In genomic region chr12:131710464-131711457, GRCh38 we compare ENCODE assay signal across 1 cellular context.
TF ChIP-seq lines count a peak whose summit lies in the region.

Gene SFSWAP (plus strand): TSS chr12:131711090. CDS start chr12:131711230, 140 bp downstream.

TF ChIP-seq in GM12878, 131 proteins besides CTCF, POLR2A, EP300 and RAD21 (continued from another document and continues in another):
- TF ChIP-seq MAX (IDR thresholded peaks at IDR 0.05; ENCODE audit: low read depth, low read length) (peak; percentile 91), MXI1 (IDR thresholded peaks at IDR 0.05; ENCODE audit: low read depth, low read length) (peak; percentile 95), REST (IDR thresholded peaks at IDR 0.05; ENCODE audit: low read depth, low read length) (no peak; the same call in 1 of the 2 replicates), TAF1 (IDR thresholded peaks at IDR 0.05; ENCODE audit: borderline replicate concordance, low read depth, low read length) (peak; percentile 94), NFXL1 (IDR thresholded peaks at IDR 0.05; ENCODE audit: borderline replicate concordance) (no peak), RUNX3 (IDR thresholded peaks at IDR 0.05; ENCODE audit: low read length) (peak; percentile 87), NFIC (IDR thresholded peaks at IDR 0.05; ENCODE audit: low read depth, low read length) (peak; percentile 67; the same call in 1 of the 2 replicates), CBFB (IDR thresholded peaks at IDR 0.05; ENCODE audit: low read depth) (0 out of 2 replicates have a peak, but pooled peaks have one; percentile 34), GABPA (IDR thresholded peaks at IDR 0.05; ENCODE audit: low read depth) (peak; percentile 100), GATAD2B (conservative IDR thresholded peaks at IDR 0.05; ENCODE audit: low read depth) (no peak; the same call in none of the 2 replicates), CREM (IDR thresholded peaks at IDR 0.05; ENCODE audit: low read depth) (peak; percentile 82), E2F4 (IDR thresholded peaks at IDR 0.05; ENCODE audit: low read depth, low read length) (0 out of 2 replicates have a peak, but pooled peaks have one; percentile 34), NR2C1 (IDR thresholded peaks at IDR 0.05) (peak; percentile 83), MEF2A (IDR thresholded peaks at IDR 0.05; ENCODE audit: insufficient read depth, low read depth, low read length) (no peak), TARDBP (IDR thresholded peaks at IDR 0.05; ENCODE audit: borderline replicate concordance) (no peak), MLLT1 (IDR thresholded peaks at IDR 0.05) (peak; percentile 76), EED (IDR thresholded peaks at IDR 0.05; ENCODE audit: low read depth) (no peak), SMARCA5 (IDR thresholded peaks at IDR 0.05) (peak; percentile 19; the same call in 1 of the 2 replicates), PML (IDR thresholded peaks at IDR 0.05; ENCODE audit: low read length) (peak; percentile 91), CUX1 (IDR thresholded peaks at IDR 0.05; ENCODE audit: insufficient replicate concordance, low read depth, low read length) (no peak), ZNF24 (IDR thresholded peaks at IDR 0.05) (peak; percentile 21; the same call in 1 of the 2 replicates), SMAD5 (IDR thresholded peaks at IDR 0.05; ENCODE audit: low read depth) (peak; percentile 23; the same call in 1 of the 2 replicates), IKZF1 (conservative IDR thresholded peaks at IDR 0.05) (peak; percentile 99), HDAC2 (IDR thresholded peaks at IDR 0.05) (peak; percentile 100), ZNF217 (IDR thresholded peaks at IDR 0.05) (no peak), E4F1 (IDR thresholded peaks at IDR 0.05; ENCODE audit: borderline replicate concordance, partially characterized antibody) (peak; percentile 75), ASH2L (IDR thresholded peaks at IDR 0.05; ENCODE audit: borderline replicate concordance, low read depth) (peak; percentile 65; the same call in 1 of the 2 replicates), POLR2AphosphoS2 (IDR thresholded peaks at IDR 0.05; ENCODE audit: low read depth, low read length) (peak; percentile 83), CREB1 (IDR thresholded peaks at IDR 0.05; ENCODE audit: low read depth) (peak; percentile 66), TCF3 (IDR thresholded peaks at IDR 0.05; ENCODE audit: borderline replicate concordance, insufficient read depth, low read depth, low read length) (0 out of 2 replicates have a peak, but pooled peaks have one; percentile 17), KAT2A (conservative IDR thresholded peaks at IDR 0.05; ENCODE audit: control insufficient read depth, low read depth, low read length) (no peak), SREBF2 (IDR thresholded peaks at IDR 0.05; ENCODE audit: low read length) (peak; percentile 68), TCF7 (IDR thresholded peaks at IDR 0.05; ENCODE audit: borderline replicate concordance) (no peak), ZBTB40 (IDR thresholded peaks at IDR 0.05; ENCODE audit: borderline replicate concordance) (peak; percentile 100), LARP7 (IDR thresholded peaks at IDR 0.05) (peak; percentile 98), KLF5 (IDR thresholded peaks at IDR 0.05; ENCODE audit: partially characterized antibody) (peak; percentile 29)
